In genomic region chr10:104321716-104322415, GRCh38 we compare ENCODE assay signal across 10 cellular contexts. TPM values are rescaled to one million over a fixed set of nuclear protein-coding genes. Genes with fewer than 3 reads are reported as not detected.
DNase-seq lines count a peak whose midpoint lies in the region; ATAC-seq, FAIRE-seq and TF ChIP-seq lines count a peak whose summit lies in the region.
"Had no signal": no experiment of that assay in that cellular context is flagged by ENCODE, and none has a peak within 500 bp of the region (broad histone marks: within the 10 kb centered on the region; RNA-seq: fewer than 3 reads in every experiment).

No MANE protein-coding gene starts in this region.

- intact Hi-C loops in activated T-helper 2 cell treated with anti-CD3 and anti-CD28 coated beads, Interferon-gamma antibody, Interleukin-2, Interleukin-4, amounts not matched to agents 10 μg/mL and 5 μg/mL and 100 μg/mL, durations not matched to agents 14 hours and 24 hours and 36 hours (cut with micrococcal nuclease), result loop anchor here (2.0 kb wide), 1 partner anchor 15 kb away; no protein-coding TSS in a partner anchor
- intact Hi-C loops in kidney (cut with DNase I), result no loop called here

- H3K4me3 ChIP-seq in kidney (ENCODE audit: low read length in 2 of 2) (no peak overlapping the region), upper lobe of left lung (no peak overlapping the region)
- H3K4me3 ChIP-seq: colonic mucosa had no signal

- H3K27ac ChIP-seq in kidney (ENCODE audit: low read depth in 2 of 2, low read length in 2 of 2) (no peak overlapping the region), upper lobe of left lung (peak overlapping the region; percentile 88 to 100 (median 94))
- H3K27ac ChIP-seq: colonic mucosa had no signal

- H3K9me3 ChIP-seq in kidney (ENCODE audit: control insufficient read depth in 1 of 2, low read length in 2 of 2), result no peaks in the 10 kb centered on the region
- no peaks in the 10 kb centered on the region for H3K9me3 ChIP-seq in upper lobe of left lung
- H3K9me3 ChIP-seq: colonic mucosa had no signal

- DNase-seq in activated naive CD4-positive, alpha-beta T cell treated with anti-CD3 and anti-CD28 coated beads, Interleukin-2, amount 50 U/mL, for 16 hours, result no peak
- DNase-seq in activated T-helper 2 cell treated with anti-CD3 and anti-CD28 coated beads, Interferon-gamma antibody, Interleukin-2, Interleukin-4, amounts not matched to agents 10 μg/mL and 5 μg/mL and 100 μg/mL, durations not matched to agents 14 hours and 24 hours and 36 hours (ENCODE audit: low spot score), result no peak
- DNase-seq in kidney, result peak; percentile 55
- DNase-seq in upper lobe of left lung, result no peak
- DNase-seq in HuH-7.5 (ENCODE audit: low spot score), result no peak
- no peak for DNase-seq in DMS114 treated with DMSO at 0.1 percent for 48 hours (lab: John Stamatoyannopoulos, UW; ENCODE audit: unreplicated experiment)
- DNase-seq: colonic mucosa, NCI-H2227 treated with DMSO at 0.1 percent for 48 hours had no signal

- no peak for FAIRE-seq in kidney (lab: Jason Lieb, UNC)

- 64 to 65% methylated on average over 8 of the region's 8 CpGs for WGBS in upper lobe of left lung, 2 donors

- H3K36me3 ChIP-seq in kidney (ENCODE audit: control insufficient read depth in 1 of 2, insufficient read depth in 2 of 2, low read length in 2 of 2), result no peaks in the 10 kb centered on the region
- H3K36me3 ChIP-seq in upper lobe of left lung, result peaks cover 0 to 12% (median 0%) of the 10 kb centered on the region in 4 donors
- H3K36me3 ChIP-seq: colonic mucosa had no signal

- ATAC-seq in upper lobe of left lung (ENCODE audit: low FRiP score in 2 of 2), result no peak
- ATAC-seq in HG03025 (IDR thresholded peaks at IDR 0.05; ENCODE audit: low FRiP score, unreplicated experiment), result no peak

- H3K27me3 Mint-ChIP-seq in activated naive CD4-positive, alpha-beta T cell treated with anti-CD3 and anti-CD28 coated beads, Interleukin-2, amount 50 U/mL, for 24 hours, result no peaks in the 10 kb centered on the region
- H3K27me3 Mint-ChIP-seq in activated T-helper 2 cell treated with anti-CD3 and anti-CD28 coated beads, Interferon-gamma antibody, Interleukin-2, Interleukin-4, amounts not matched to agents 10 μg/mL and 5 μg/mL and 100 μg/mL, durations not matched to agents 14 hours and 24 hours and 36 hours (ENCODE audit: low read depth), result no peaks in the 10 kb centered on the region

- TF ChIP-seq EP300 in upper lobe of left lung (IDR thresholded peaks at IDR 0.05), result no peak

- peak overlapping the region in 1 of 2 donors; percentile 1 for H3K9ac ChIP-seq in kidney (ENCODE audit: low read length in 2 of 2)

- no peak for TF ChIP-seq POLR2A in upper lobe of left lung (IDR thresholded peaks at IDR 0.05)

- H3K4me1 Mint-ChIP-seq in activated naive CD4-positive, alpha-beta T cell treated with anti-CD3 and anti-CD28 coated beads, Interleukin-2, amount 50 U/mL, for 24 hours, result peaks cover 100% of the 10 kb centered on the region
- H3K4me1 Mint-ChIP-seq in activated T-helper 2 cell treated with anti-CD3 and anti-CD28 coated beads, Interferon-gamma antibody, Interleukin-2, Interleukin-4, amounts not matched to agents 10 μg/mL and 5 μg/mL and 100 μg/mL, durations not matched to agents 14 hours and 24 hours and 36 hours (ENCODE audit: low read depth), result peaks cover 65% of the 10 kb centered on the region

- no peak for TF ChIP-seq CTCF in kidney (IDR thresholded peaks at IDR 0.05; ENCODE audit: borderline replicate concordance, extremely low read depth, insufficient read depth)
- no peak for TF ChIP-seq CTCF in upper lobe of left lung (IDR thresholded peaks at IDR 0.05)

- H3K27ac Mint-ChIP-seq in activated naive CD4-positive, alpha-beta T cell treated with anti-CD3 and anti-CD28 coated beads, Interleukin-2, amount 50 U/mL, for 24 hours, result peak overlapping the region; percentile 92
- H3K27ac Mint-ChIP-seq in activated T-helper 2 cell treated with anti-CD3 and anti-CD28 coated beads, Interferon-gamma antibody, Interleukin-2, Interleukin-4, amounts not matched to agents 10 μg/mL and 5 μg/mL and 100 μg/mL, durations not matched to agents 14 hours and 24 hours and 36 hours, result peak overlapping the region; percentile 46

- H3K4me3 Mint-ChIP-seq in activated naive CD4-positive, alpha-beta T cell treated with anti-CD3 and anti-CD28 coated beads, Interleukin-2, amount 50 U/mL, for 24 hours, result peak overlapping the region; percentile 76
- peak overlapping the region; percentile 31 for H3K4me3 Mint-ChIP-seq in activated T-helper 2 cell treated with anti-CD3 and anti-CD28 coated beads, Interferon-gamma antibody, Interleukin-2, Interleukin-4, amounts not matched to agents 10 μg/mL and 5 μg/mL and 100 μg/mL, durations not matched to agents 14 hours and 24 hours and 36 hours (ENCODE audit: low read depth)

- no peaks in the 10 kb centered on the region for H3K9me3 Mint-ChIP-seq in activated naive CD4-positive, alpha-beta T cell treated with anti-CD3 and anti-CD28 coated beads, Interleukin-2, amount 50 U/mL, for 24 hours
- H3K9me3 Mint-ChIP-seq in activated T-helper 2 cell treated with anti-CD3 and anti-CD28 coated beads, Interferon-gamma antibody, Interleukin-2, Interleukin-4, amounts not matched to agents 10 μg/mL and 5 μg/mL and 100 μg/mL, durations not matched to agents 14 hours and 24 hours and 36 hours, result no peaks in the 10 kb centered on the region

- H3K36me3 Mint-ChIP-seq in activated naive CD4-positive, alpha-beta T cell treated with anti-CD3 and anti-CD28 coated beads, Interleukin-2, amount 50 U/mL, for 24 hours, result peaks cover 7% of the 10 kb centered on the region
- H3K36me3 Mint-ChIP-seq in activated T-helper 2 cell treated with anti-CD3 and anti-CD28 coated beads, Interferon-gamma antibody, Interleukin-2, Interleukin-4, amounts not matched to agents 10 μg/mL and 5 μg/mL and 100 μg/mL, durations not matched to agents 14 hours and 24 hours and 36 hours (ENCODE audit: low read depth), result peaks cover 29% of the 10 kb centered on the region

- H3K4me1 ChIP-seq in kidney (ENCODE audit: control insufficient read depth in 1 of 2, insufficient read depth in 1 of 2, low read depth in 1 of 2, low read length in 2 of 2), result peaks cover 26 to 53% of the 10 kb centered on the region in 2 donors
- peaks cover 97 to 100% (median 100%) of the 10 kb centered on the region in 4 donors for H3K4me1 ChIP-seq in upper lobe of left lung

- no peaks in the 10 kb centered on the region for H3K27me3 ChIP-seq in upper lobe of left lung
- H3K27me3 ChIP-seq: colonic mucosa had no signal

RNA-seq across cellular contexts. Expression of gene ITPRIP, which starts 16.4 kb away (rescaled TPM):
- total RNA-seq in activated T-helper 2 cell treated with anti-CD3 and anti-CD28 coated beads, Interferon-gamma antibody, Interleukin-2, Interleukin-4, amounts not matched to agents 10 μg/mL and 5 μg/mL and 100 μg/mL, durations not matched to agents 14 hours and 24 hours and 36 hours, result 17.1 and 18.8 TPM in 2 replicates
- total RNA-seq in kidney (21.6 TPM), upper lobe of left lung (10 to 100 TPM; 28.3 to 86.2 (median 34.4) TPM)
- 9.0 TPM for polyA plus RNA-seq in kidney (ENCODE audit: insufficient read depth, low read depth, low replicate concordance)

RNA-seq across cellular contexts. Expression of gene CFAP58, which starts 31.8 kb away (rescaled TPM):
- 0.57 and 1.1 TPM in 2 replicates for total RNA-seq in activated T-helper 2 cell treated with anti-CD3 and anti-CD28 coated beads, Interferon-gamma antibody, Interleukin-2, Interleukin-4, amounts not matched to agents 10 μg/mL and 5 μg/mL and 100 μg/mL, durations not matched to agents 14 hours and 24 hours and 36 hours
- total RNA-seq in kidney (0.35 TPM), upper lobe of left lung (10 to 100 TPM in 1 of 6 donors, 1 to 10 TPM in 3, under 1 TPM in 2; 0.14 to 11.0 (median 1.0) TPM)
- polyA plus RNA-seq in kidney (ENCODE audit: insufficient read depth, low read depth, low replicate concordance), result 0.19 TPM

RNA-seq across cellular contexts. Expression of gene GSTO2, which starts 52.9 kb away (rescaled TPM):
- total RNA-seq in activated T-helper 2 cell treated with anti-CD3 and anti-CD28 coated beads, Interferon-gamma antibody, Interleukin-2, Interleukin-4, amounts not matched to agents 10 μg/mL and 5 μg/mL and 100 μg/mL, durations not matched to agents 14 hours and 24 hours and 36 hours, result 0.57 and 1.4 TPM in 2 replicates
- total RNA-seq in kidney, result 22.3 TPM
- 56.7 TPM for polyA plus RNA-seq in kidney (ENCODE audit: insufficient read depth, low read depth, low replicate concordance)
- total RNA-seq in upper lobe of left lung, result 10 to 100 TPM in 1 of 6 donors, 1 to 10 TPM in 5; 2.8 to 11.2 (median 7.8) TPM

Comparison
In these comparisons a context has a peak if more than half of its experiments do, and no peak if none do; other contexts are left out.
1. H3K27ac ChIP-seq: peak in upper lobe of left lung (4 of 4); none in kidney (0 of 2).